23 cellular contexts compared by ENCODE assay signal in the genomic region with DNA sequence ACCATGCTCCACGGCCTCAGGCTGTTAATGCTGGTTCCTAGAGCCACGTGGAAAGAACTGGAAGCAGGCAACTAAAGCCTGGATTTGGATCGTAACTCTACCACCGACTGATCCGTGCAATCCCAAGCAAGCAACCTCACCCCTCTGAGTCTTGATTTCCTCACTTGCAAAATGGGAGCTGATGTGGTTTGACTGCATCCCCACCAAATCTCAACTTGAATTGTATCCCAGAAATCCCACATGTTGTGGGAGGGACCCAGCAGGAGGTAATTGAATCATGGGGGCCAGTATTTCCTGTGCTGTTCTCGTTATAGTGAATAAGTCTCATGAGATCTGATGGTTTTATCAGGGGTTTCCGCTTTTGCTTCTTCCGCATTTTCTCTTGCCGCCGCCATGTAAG. TPM values are rescaled to one million over a fixed set of nuclear protein-coding genes. Genes with fewer than 3 reads are reported as not detected.
DNase-seq lines count a peak whose midpoint lies in the region; ATAC-seq, FAIRE-seq and TF ChIP-seq lines count a peak whose summit lies in the region.
"Had no signal": no experiment of that assay in that cellular context is flagged by ENCODE, and none has a peak within 500 bp of the region (broad histone marks: within the 10 kb centered on the region; RNA-seq: fewer than 3 reads in every experiment).

No MANE protein-coding gene starts in this region.

- no peak overlapping the region for H3K4me3 Mint-ChIP-seq in astrocyte (ENCODE audit: unreplicated experiment)
- H3K4me3 Mint-ChIP-seq: activated naive CD4-positive, alpha-beta T cell treated with anti-CD3 and anti-CD28 coated beads for 36 hours; activated T-helper 1 cell treated with anti-CD3 and anti-CD28 coated beads, Interleukin-12 subunit alpha, Interleukin-12 subunit beta, Interleukin-2, Interleukin-4 antibody, amounts not matched to agents 30 ng/mL and 10 ng/mL and 1 ng/mL, durations not matched to agents 14 hours and 24 hours and 36 hours; dendritic cell treated with granulocyte-macrophage colony-stimulating factor and Interleukin-4, amounts not matched to agents 40 ng/mL and 50 ng/mL, for 4 days; mesothelial cell of epicardium; natural killer cell; stimulated activated naive CD8-positive, alpha-beta T cell treated with anti-CD3 and anti-CD28 coated beads, Interleukin-15, amount 100 ng/mL, for 72 hours had no signal

- no peaks in the 10 kb centered on the region for H4K20me1 ChIP-seq in astrocyte (ENCODE audit: insufficient read depth, low read length)
- H4K20me1 ChIP-seq: BLaER1 treated with 17β-estradiol and CSF1 and Interleukin-3, amounts not matched to agents 10 nM and 100 nM had no signal

- ATAC-seq in GM18498 (IDR thresholded peaks at IDR 0.05; ENCODE audit: unreplicated experiment) = no peak
- no peak for ATAC-seq in GM19455 (IDR thresholded peaks at IDR 0.05; ENCODE audit: unreplicated experiment)

- no peaks in the 10 kb centered on the region for H3K36me3 ChIP-seq in ACC112 (ENCODE audit: insufficient read depth, low read length)
- H3K36me3 ChIP-seq in astrocyte (ENCODE audit: insufficient read depth, low read length) = no peaks in the 10 kb centered on the region
- H3K36me3 ChIP-seq: BLaER1 treated with 17β-estradiol and CSF1 and Interleukin-3, amounts not matched to agents 10 nM and 100 nM; esophagus muscularis mucosa; thyroid gland had no signal

- no peak for TF ChIP-seq CTCF in astrocyte (IDR thresholded peaks at IDR 0.05; ENCODE audit: insufficient read depth, low read depth, low read length)

- H3K79me2 ChIP-seq in ACC112 (ENCODE audit: control insufficient read depth, insufficient read depth, low read length, unreplicated experiment) (no peaks in the 10 kb centered on the region), astrocyte (ENCODE audit: insufficient read depth, low read length) (no peaks in the 10 kb centered on the region)

- H3K36me3 Mint-ChIP-seq in astrocyte (ENCODE audit: low read depth, unreplicated experiment) = peaks cover 4% of the 10 kb centered on the region
- H3K36me3 Mint-ChIP-seq: mesothelial cell of epicardium, natural killer cell had no signal

- H2AFZ ChIP-seq in ACC112 (ENCODE audit: low read length, unreplicated experiment) (peak overlapping the region; percentile 11), astrocyte (ENCODE audit: low read depth, low read length) (peak overlapping the region; percentile 23)

- H3K9ac ChIP-seq in astrocyte (ENCODE audit: low read length) = no peak overlapping the region
- H3K9ac ChIP-seq: BLaER1 treated with 17β-estradiol and CSF1 and Interleukin-3, amounts not matched to agents 10 nM and 100 nM had no signal

- H3K4me2 ChIP-seq in astrocyte (ENCODE audit: low read length) = peak overlapping the region; percentile 22
- H3K4me2 ChIP-seq: BLaER1 treated with 17β-estradiol and CSF1 and Interleukin-3, amounts not matched to agents 10 nM and 100 nM had no signal

- H3K4me1 ChIP-seq in ACC112 (ENCODE audit: control insufficient read depth, insufficient read depth, low read length, unreplicated experiment) (no peaks in the 10 kb centered on the region), astrocyte (ENCODE audit: insufficient read depth, low read length) (peaks cover 6% of the 10 kb centered on the region)
- H3K4me1 ChIP-seq: BLaER1 treated with 17β-estradiol and CSF1 and Interleukin-3, amounts not matched to agents 10 nM and 100 nM had no signal

- no peak overlapping the region for H3K27ac ChIP-seq in ACC112 (ENCODE audit: low read depth, low read length)
- H3K27ac ChIP-seq in astrocyte (ENCODE audit: low read depth, low read length) = no peak overlapping the region
- H3K27ac ChIP-seq: BLaER1 treated with 17β-estradiol and CSF1 and Interleukin-3, amounts not matched to agents 10 nM and 100 nM; esophagus muscularis mucosa; thyroid gland had no signal

- no peaks in the 10 kb centered on the region for H3K4me1 Mint-ChIP-seq in astrocyte (ENCODE audit: low read depth, unreplicated experiment)
- H3K4me1 Mint-ChIP-seq: mesothelial cell of epicardium had no signal

- peak; percentile 52 for DNase-seq in GM04504 (ENCODE audit: low read depth)
- DNase-seq in astrocyte (ENCODE audit: low read depth) = peak; percentile 53
- peak; percentile 79 for DNase-seq in fibroblast of peridontal ligament (ENCODE audit: extremely low read depth)
- DNase-seq in activated T-cell treated with anti-CD3 and anti-CD28 coated beads for 4 hours = no peak
- DNase-seq in HTR-8/SVneo (ENCODE audit: insufficient read length, low spot score) = no peak
- DNase-seq: amniotic stem cell, DMS79 had no signal

- H3K4me3 ChIP-seq in ACC112 (ENCODE audit: low read depth, low read length) = no peak overlapping the region
- no peak overlapping the region for H3K4me3 ChIP-seq in astrocyte (ENCODE audit: insufficient read depth, low read depth, low read length)
- H3K4me3 ChIP-seq: BLaER1 treated with 17β-estradiol and CSF1 and Interleukin-3, amounts not matched to agents 10 nM and 100 nM; esophagus muscularis mucosa; GM12878; thyroid gland had no signal

- H3K27me3 ChIP-seq in ACC112 (ENCODE audit: insufficient read depth, low read length) (no peaks in the 10 kb centered on the region; the same call in 1 of the 2 replicates), astrocyte (ENCODE audit: insufficient read depth, low read length) (no peaks in the 10 kb centered on the region)
- H3K27me3 ChIP-seq: BLaER1 treated with 17β-estradiol and CSF1 and Interleukin-3, amounts not matched to agents 10 nM and 100 nM; esophagus muscularis mucosa; thyroid gland had no signal

- peaks cover 14% of the 10 kb centered on the region for H3K9me3 Mint-ChIP-seq in astrocyte (ENCODE audit: unreplicated experiment)
- H3K9me3 Mint-ChIP-seq: activated naive CD4-positive, alpha-beta T cell treated with anti-CD3 and anti-CD28 coated beads for 36 hours; activated T-helper 1 cell treated with anti-CD3 and anti-CD28 coated beads, Interleukin-12 subunit alpha, Interleukin-12 subunit beta, Interleukin-2, Interleukin-4 antibody, amounts not matched to agents 30 ng/mL and 10 ng/mL and 1 ng/mL, durations not matched to agents 14 hours and 24 hours and 36 hours; dendritic cell treated with granulocyte-macrophage colony-stimulating factor and Interleukin-4, amounts not matched to agents 40 ng/mL and 50 ng/mL, for 4 days; natural killer cell; stimulated activated naive CD8-positive, alpha-beta T cell treated with anti-CD3 and anti-CD28 coated beads, Interleukin-15, amount 100 ng/mL, for 72 hours had no signal

- no peak overlapping the region for H3K27ac Mint-ChIP-seq in astrocyte (ENCODE audit: unreplicated experiment)
- H3K27ac Mint-ChIP-seq: activated naive CD4-positive, alpha-beta T cell treated with anti-CD3 and anti-CD28 coated beads for 36 hours; activated T-helper 1 cell treated with anti-CD3 and anti-CD28 coated beads, Interleukin-12 subunit alpha, Interleukin-12 subunit beta, Interleukin-2, Interleukin-4 antibody, amounts not matched to agents 30 ng/mL and 10 ng/mL and 1 ng/mL, durations not matched to agents 14 hours and 24 hours and 36 hours; dendritic cell treated with granulocyte-macrophage colony-stimulating factor and Interleukin-4, amounts not matched to agents 40 ng/mL and 50 ng/mL, for 4 days; mesothelial cell of epicardium; natural killer cell; stimulated activated naive CD8-positive, alpha-beta T cell treated with anti-CD3 and anti-CD28 coated beads, Interleukin-15, amount 100 ng/mL, for 72 hours had no signal

- H3K9me3 ChIP-seq in astrocyte (ENCODE audit: insufficient read depth, low read depth, low read length) = no peaks in the 10 kb centered on the region
- H3K9me3 ChIP-seq: esophagus muscularis mucosa, thyroid gland had no signal

- FAIRE-seq in astrocyte (lab: Jason Lieb, UNC) (no peak), HTR-8/SVneo (lab: Jason Lieb, UNC) (no peak)
- FAIRE-seq: A204.1, small intestine had no signal

- peaks cover 6% of the 10 kb centered on the region for H3K27me3 Mint-ChIP-seq in astrocyte (ENCODE audit: low read depth, unreplicated experiment)

RNA-seq across cellular contexts. Expression of a gene that starts 58.3 kb away (rescaled TPM):
- total RNA-seq in astrocyte = 0.25 TPM in 1 of 2 replicates, not detected in the other
- total RNA-seq: activated T-helper 1 cell treated with anti-CD3 and anti-CD28 coated beads, Interleukin-12 subunit alpha, Interleukin-12 subunit beta, Interleukin-2, Interleukin-4 antibody, amounts not matched to agents 30 ng/mL and 10 ng/mL and 1 ng/mL, durations not matched to agents 14 hours and 24 hours and 36 hours; left ventricle myocardium superior had no signal

Comparison
In these comparisons a context has a peak if more than half of its experiments do, and no peak if none do; other contexts are left out.
1. DNase-seq: peak in GM04504 (single experiment), astrocyte (single experiment) and fibroblast of peridontal ligament (single experiment); none in activated T-cell treated with anti-CD3 and anti-CD28 coated beads for 4 hours (single experiment) and HTR-8/SVneo (single experiment).